In genomic region chr6:18323935-18324707, GRCh38 we compare ENCODE assay signal across 8 cellular contexts. TPM values are rescaled to one million over a fixed set of nuclear protein-coding genes. Genes with fewer than 3 reads are reported as not detected.
DNase-seq lines count a peak whose midpoint lies in the region; ATAC-seq and TF ChIP-seq lines count a peak whose summit lies in the region.

No MANE protein-coding gene starts in this region.

- H3K4me3 ChIP-seq in uterus: no peak overlapping the region

- H3K27ac ChIP-seq in uterus: no peak overlapping the region

- no peaks in the 10 kb centered on the region for H3K9me3 ChIP-seq in uterus

- peak; percentile 66 to 74 (median 68) for TF ChIP-seq CTCF in uterus (IDR thresholded peaks at IDR 0.05)

- DNase-seq in CD1c-positive myeloid dendritic cell (ENCODE audit: extremely low spot score): peak; percentile 81
- DNase-seq in HuH-7 (ENCODE audit: low spot score): peak; percentile 17
- DNase-seq in NOMO-1 treated with dmso at 0.1 percent for 144 hours (lab: John Stamatoyannopoulos, UW; ENCODE audit: unreplicated experiment): peak; percentile 1
- peak; percentile 28 for DNase-seq in central memory CD4-positive, alpha-beta T cell
- DNase-seq in left colon: no peak
- DNase-seq in uterus: no peak

- peak; percentile 60 for ATAC-seq in GM18861 (IDR thresholded peaks at IDR 0.05; ENCODE audit: unreplicated experiment)
- ATAC-seq in left colon: peak; percentile 76
- no peak for ATAC-seq in GM21360 (IDR thresholded peaks at IDR 0.05; ENCODE audit: unreplicated experiment)

- intact Hi-C loops in left colon (cut with DNase I, micrococcal nuclease): loop anchor here in 1 of 2 donors (1.0 kb wide), 1 partner anchor 180 kb away; no protein-coding TSS in a partner anchor
- intact Hi-C loops in uterus (cut with DNase I; ENCODE audit: low total_unique reads): no loop called here

- no peaks in the 10 kb centered on the region for H3K36me3 ChIP-seq in uterus

- no peaks in the 10 kb centered on the region for H3K27me3 ChIP-seq in uterus

- H3K4me1 ChIP-seq in uterus: no peaks in the 10 kb centered on the region

- no peak for TF ChIP-seq POLR2A in uterus (IDR thresholded peaks at IDR 0.05)

RNA-seq across cellular contexts. Expression of gene DEK, which starts 59.8 kb away (rescaled TPM):
- total RNA-seq in left colon (10 to 100 TPM; 73.7 to 75.7 TPM), uterus (100 to 1,000 TPM; 126 to 171 (median 144) TPM)

Comparison
In these comparisons a context has a peak if more than half of its experiments do, and no peak if none do; other contexts are left out.
1. DNase-seq: peak in CD1c-positive myeloid dendritic cell (single experiment), HuH-7 (single experiment), NOMO-1 treated with dmso at 0.1 percent for 144 hours (single experiment) and central memory CD4-positive, alpha-beta T cell (single experiment); none in left colon (0 of 2) and uterus (0 of 2).